In genomic region chr19:9934132-9934950, GRCh38 we compare ENCODE assay signal across 7 cellular contexts. TPM values are rescaled to one million over a fixed set of nuclear protein-coding genes. Genes with fewer than 3 reads are reported as not detected.
DNase-seq lines count a peak whose midpoint lies in the region; ATAC-seq and TF ChIP-seq lines count a peak whose summit lies in the region.

No MANE protein-coding gene starts in this region.

- peaks cover 11% of the 10 kb centered on the region for H3K27me3 ChIP-seq in WERI-Rb-1 (ENCODE audit: insufficient read depth, low read depth, severe bottlenecking)

- TF ChIP-seq CTCF in GM12873 (IDR thresholded peaks at IDR 0.05; ENCODE audit: insufficient read depth, low read depth, low read length, missing control alignments): peak; percentile 91
- peak; percentile 94 for TF ChIP-seq CTCF in WERI-Rb-1 (IDR thresholded peaks at IDR 0.05; ENCODE audit: low read depth, low read length)

- H3K9me3 Mint-ChIP-seq in immature natural killer cell: no peaks in the 10 kb centered on the region

- no peak for ATAC-seq in HG02763 (IDR thresholded peaks at IDR 0.05; ENCODE audit: unreplicated experiment)

- no peaks in the 10 kb centered on the region for H3K36me3 Mint-ChIP-seq in immature natural killer cell

- H3K4me3 ChIP-seq in WERI-Rb-1 (ENCODE audit: low read depth, low read length): no peak overlapping the region

- DNase-seq in M059J (ENCODE audit: low read depth) (peak; percentile 35), WERI-Rb-1 (peak; percentile 80), brain pericyte (ENCODE audit: low read depth, low spot score) (peak; percentile 80), immature natural killer cell (peak; percentile 78 to 83 (median 80))
- peak; percentile 58 to 81 for DNase-seq in stimulated activated CD4-positive, alpha-beta T cell treated with anti-CD3 and anti-CD28 coated beads, Interleukin-15, amount 100 ng/mL, for 1 hour (ENCODE audit: low read depth in 1 of 2, low spot score in 1 of 2)

- peaks cover 22 to 29% (median 24%) of the 10 kb centered on the region in 3 donors for H3K27me3 Mint-ChIP-seq in immature natural killer cell (ENCODE audit: low read depth in 3 of 3)

- no peaks in the 10 kb centered on the region for H3K36me3 ChIP-seq in WERI-Rb-1

- no peak overlapping the region for H3K27ac ChIP-seq in WERI-Rb-1

- peaks cover 18 to 29% of the 10 kb centered on the region in 2 donors for H3K4me1 Mint-ChIP-seq in immature natural killer cell

- peak overlapping the region in 1 of 5 donors; percentile 44 for H3K4me3 Mint-ChIP-seq in immature natural killer cell

- H3K9me3 ChIP-seq in WERI-Rb-1 (ENCODE audit: severe bottlenecking): no peaks in the 10 kb centered on the region

- H3K27ac Mint-ChIP-seq in immature natural killer cell: peak overlapping the region in 1 of 6 donors; percentile 24

RNA-seq across cellular contexts. Expression of gene OLFM2, which starts 2.0 kb away (rescaled TPM):
- total RNA-seq in M059J (2014; rRNA removed; shearing (Covaris generic)): 0.39 TPM in 1 of 2 replicates, not detected in the other
- 1 to 10 TPM; 1.9 to 3.7 (median 3.7) TPM for polyA plus RNA-seq in immature natural killer cell
